In the genomic region with DNA sequence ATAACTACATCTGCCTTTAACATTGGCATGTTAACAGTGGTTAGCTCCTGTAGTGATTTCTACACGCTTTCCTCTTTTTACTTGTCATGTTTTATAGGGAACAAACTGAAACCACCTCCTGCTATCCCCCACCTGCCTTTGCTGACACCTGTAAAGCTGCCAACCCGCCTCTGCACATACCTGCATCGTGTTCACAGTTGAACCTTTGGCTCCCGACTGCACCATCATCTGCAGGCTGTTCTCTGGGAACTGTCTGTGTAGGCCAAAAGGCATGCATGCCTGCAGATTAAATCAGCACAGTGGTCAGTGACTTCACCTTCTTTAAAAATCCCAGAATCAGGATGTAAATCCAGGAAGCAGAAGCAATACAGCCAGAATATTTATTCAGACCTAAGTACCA, we compare ENCODE assay signal across 20 cellular contexts. TPM values are rescaled to one million over a fixed set of nuclear protein-coding genes. Genes with fewer than 3 reads are reported as not detected.
A peak's percentile ranks its signal among the peaks of the same experiment; 100 is the strongest.
DNase-seq lines count a peak whose midpoint lies in the region; ATAC-seq and TF ChIP-seq lines count a peak whose summit lies in the region.
"Had no signal": no experiment of that assay in that cellular context is flagged by ENCODE, and none has a peak within 500 bp of the region (broad histone marks: within the 10 kb centered on the region; RNA-seq: fewer than 3 reads in every experiment).

No MANE protein-coding gene starts in this region.

- H3K27ac ChIP-seq in trophoblast cell (ENCODE audit: low read depth, low read length) (no peak overlapping the region), GM23338 (ENCODE audit: low read depth) (no peak overlapping the region)

- no peak overlapping the region for H3K14ac ChIP-seq in trophoblast cell (ENCODE audit: low read length)

- H3K27ac Mint-ChIP-seq in HFFc6 (peak overlapping the region; percentile 79), GM23338 (no peak overlapping the region)
- H3K27ac Mint-ChIP-seq: activated CD8-positive, alpha-beta memory T cell treated with anti-CD3 and anti-CD28 coated beads, Interleukin-2, amount 10 ng/mL, durations not matched to agents 7 days and 5 days; activated T-helper 1 cell treated with anti-CD3 and anti-CD28 coated beads, Interleukin-12 subunit alpha, Interleukin-12 subunit beta, Interleukin-2, Interleukin-4 antibody, amounts not matched to agents 30 ng/mL and 10 ng/mL and 1 ng/mL, durations not matched to agents 14 hours and 24 hours and 36 hours; B cell had no signal

- H3K9me2 ChIP-seq in GM23338 (ENCODE audit: insufficient read depth), result no peaks in the 10 kb centered on the region

- no peak overlapping the region for H2AK5ac ChIP-seq in trophoblast cell (ENCODE audit: low read length)

- H3K9me3 Mint-ChIP-seq in HFFc6 (no peaks in the 10 kb centered on the region), GM23338 (no peaks in the 10 kb centered on the region)
- H3K9me3 Mint-ChIP-seq: activated T-helper 1 cell treated with anti-CD3 and anti-CD28 coated beads, Interleukin-12 subunit alpha, Interleukin-12 subunit beta, Interleukin-2, Interleukin-4 antibody, amounts not matched to agents 30 ng/mL and 10 ng/mL and 1 ng/mL, durations not matched to agents 14 hours and 24 hours and 36 hours; naive B cell had no signal

- no peaks in the 10 kb centered on the region for H3F3A ChIP-seq in GM23338 (replicated peaks; ENCODE audit: low read depth)

- peak; percentile 48 for DNase-seq in activated effector memory CD4-positive, alpha-beta T cell treated with anti-CD3 and anti-CD28 coated beads, Interleukin-2, amount 50 U/mL, for 16 hours
- no peak for DNase-seq in activated effector memory CD4-positive, alpha-beta T cell treated with Interleukin-2 at 50 U/mL for 16 hours
- DNase-seq in HFFc6 (peak; percentile 65), dermis blood vessel endothelial cell (peak; percentile 13), trophoblast cell (peak; percentile 84 to 88), NCI-H1105 (lab: John Stamatoyannopoulos, UW) (no peak), GM23338 (ENCODE audit: low spot score) (no peak)
- DNase-seq: activated CD4-positive, alpha-beta T cell treated with anti-CD3 and anti-CD28 coated beads for 4 hours; cortex of kidney; DMS53; Karpas-422; mesenchymal stem cell; naive B cell; NCI-H2029; NCI-H226; T-helper 2 cell had no signal

- no peak overlapping the region for H4K91ac ChIP-seq in trophoblast cell (ENCODE audit: low read depth, low read length)

- H4K12ac ChIP-seq in trophoblast cell (ENCODE audit: low read depth, low read length), result no peak overlapping the region

- H3K27me3 Mint-ChIP-seq in HFFc6 (ENCODE audit: insufficient read depth), result peaks cover 2% of the 10 kb centered on the region; the same call in 1 of the 2 replicates
- peaks cover 3% of the 10 kb centered on the region for H3K27me3 Mint-ChIP-seq in GM23338 (ENCODE audit: insufficient read depth, low read depth, poor library complexity)
- H3K27me3 Mint-ChIP-seq: activated CD8-positive, alpha-beta memory T cell treated with anti-CD3 and anti-CD28 coated beads, Interleukin-2, amount 10 ng/mL, durations not matched to agents 7 days and 5 days; B cell; naive B cell had no signal

- no peak overlapping the region for H2BK120ac ChIP-seq in trophoblast cell (ENCODE audit: insufficient read depth, low read length, poor library complexity)

- peaks cover 50% of the 10 kb centered on the region for H3K36me3 Mint-ChIP-seq in HFFc6 (ENCODE audit: low read depth)
- peaks cover 58% of the 10 kb centered on the region for H3K36me3 Mint-ChIP-seq in GM23338 (ENCODE audit: low read depth)

- H4K20me1 ChIP-seq in GM23338 (replicated peaks; ENCODE audit: insufficient read depth), result peaks cover 3% of the 10 kb centered on the region; the same call in 1 of the 2 replicates

- H2AFZ ChIP-seq in trophoblast cell (ENCODE audit: insufficient read depth, low read length, poor library complexity) (no peak overlapping the region), GM23338 (no peak overlapping the region)

- H3K4me1 ChIP-seq in trophoblast cell (ENCODE audit: control insufficient read depth in 1 of 2, insufficient read depth in 2 of 2, low read length in 2 of 2) (peaks cover 0 to 6% of the 10 kb centered on the region in 2 experiments), GM23338 (ENCODE audit: insufficient read depth) (no peaks in the 10 kb centered on the region)

- no peaks in the 10 kb centered on the region for H3K9me3 ChIP-seq in trophoblast cell (ENCODE audit: insufficient read depth, low read depth, low read length)

- H2BK5ac ChIP-seq in trophoblast cell (ENCODE audit: low read depth, low read length, poor library complexity), result no peak overlapping the region

- H3K79me2 ChIP-seq in trophoblast cell (ENCODE audit: control insufficient read depth, insufficient read depth, low read length, poor library complexity) (no peaks in the 10 kb centered on the region), GM23338 (replicated peaks; ENCODE audit: insufficient read depth) (no peaks in the 10 kb centered on the region)

- no peak overlapping the region for H3K4me3 ChIP-seq in trophoblast cell (ENCODE audit: low read depth, low read length)
- no peak overlapping the region for H3K4me3 ChIP-seq in GM23338

- H3K4me2 ChIP-seq in trophoblast cell (ENCODE audit: low read length), result no peak overlapping the region
- no peak overlapping the region for H3K4me2 ChIP-seq in GM23338

- peaks cover 64 to 75% of the 10 kb centered on the region in 2 experiments for H3K36me3 ChIP-seq in trophoblast cell (ENCODE audit: control insufficient read depth in 1 of 2, insufficient read depth in 2 of 2, low read length in 2 of 2)
- peaks cover 25% of the 10 kb centered on the region for H3K36me3 ChIP-seq in GM23338 (ENCODE audit: insufficient read depth)

- no CpG with 5 or more reads among the region's 4 CpGs for WGBS in trophoblast cell (ENCODE audit: extremely low coverage, insufficient coverage, insufficient read length)

- no peak overlapping the region for H2BK12ac ChIP-seq in trophoblast cell (ENCODE audit: low read length)

- H3K4me3 Mint-ChIP-seq in HFFc6, result no peak overlapping the region
- H3K4me3 Mint-ChIP-seq in GM23338, result no peak overlapping the region
- H3K4me3 Mint-ChIP-seq: activated CD8-positive, alpha-beta memory T cell treated with anti-CD3 and anti-CD28 coated beads, Interleukin-2, amount 10 ng/mL, durations not matched to agents 7 days and 5 days; activated T-helper 1 cell treated with anti-CD3 and anti-CD28 coated beads, Interleukin-12 subunit alpha, Interleukin-12 subunit beta, Interleukin-2, Interleukin-4 antibody, amounts not matched to agents 30 ng/mL and 10 ng/mL and 1 ng/mL, durations not matched to agents 14 hours and 24 hours and 36 hours; B cell had no signal

- H3K27me3 ChIP-seq in trophoblast cell (ENCODE audit: insufficient read depth, low read length) (no peaks in the 10 kb centered on the region), GM23338 (ENCODE audit: insufficient read depth) (no peaks in the 10 kb centered on the region)

- no peak for ATAC-seq in HG03442 (IDR thresholded peaks at IDR 0.05; ENCODE audit: unreplicated experiment)
- ATAC-seq in GM23338, result no peak
- ATAC-seq: activated CD8-positive, alpha-beta memory T cell treated with anti-CD3 and anti-CD28 coated beads, Interleukin-2, amount 10 ng/mL, durations not matched to agents 7 days and 5 days had no signal

- H3K18ac ChIP-seq in trophoblast cell (ENCODE audit: low read length), result no peak overlapping the region

- H4K8ac ChIP-seq in trophoblast cell (ENCODE audit: low read depth, low read length), result no peak overlapping the region

- H3K4me1 Mint-ChIP-seq in HFFc6 (ENCODE audit: low read depth) (peaks cover 10% of the 10 kb centered on the region), GM23338 (no peaks in the 10 kb centered on the region)
- H3K4me1 Mint-ChIP-seq: B cell had no signal

- no peak overlapping the region for H3K23ac ChIP-seq in trophoblast cell (ENCODE audit: low read length)

- peaks cover 4% of the 10 kb centered on the region for H3K79me1 ChIP-seq in trophoblast cell (ENCODE audit: low read length)

- TF ChIP-seq CTCF in HFFc6 (IDR thresholded peaks at IDR 0.05) (no peak), GM23338 (conservative IDR thresholded peaks at IDR 0.05; ENCODE audit: low read depth in 2 of 2) (no peak)

- no peak overlapping the region for H3K4ac ChIP-seq in trophoblast cell (ENCODE audit: low read depth, low read length)

- H3K9ac ChIP-seq in trophoblast cell (ENCODE audit: low read length), result no peak overlapping the region

TF ChIP-seq in GM23338, 12 proteins besides CTCF, POLR2A, EP300 and RAD21 (continues in another document):
- no peak for TF ChIP-seq STAT1 (IDR thresholded peaks at IDR 0.05; ENCODE audit: unreplicated experiment)
- TF ChIP-seq ZNF331 (CRISPR knock-in tag; IDR thresholded peaks at IDR 0.05; ENCODE audit: low read depth), result no peak
- no peak for TF ChIP-seq JUNB (IDR thresholded peaks at IDR 0.05; ENCODE audit: unreplicated experiment)

RNA-seq across cellular contexts. Expression of a gene that starts 58.7 kb away (rescaled TPM):
- 10 to 100 TPM; 32.2 to 37.6 (median 34.8) TPM for total RNA-seq in HFFc6 (2021; fragmentation: NEBNext Ultra II Directional; extraction: Animal tissue kit (Norgen Biotek cat#: 25700))
- 13.6 and 26.2 TPM in 2 replicates for total RNA-seq in dermis blood vessel endothelial cell
- 10.0 and 10.8 TPM in 2 replicates for polyA plus RNA-seq in trophoblast cell (2013)
- 33.4 and 43.2 TPM in 2 replicates for total RNA-seq in GM23338 (2014; rRNA removed; shearing (Covaris generic))
- 13.8 and 16.9 TPM in 2 replicates for polyA plus RNA-seq in GM23338 (2016; fragmentation: Nextera tagmentation; extraction: Ambion mirVana)

RNA-seq across cellular contexts. Expression of a gene that starts 59.0 kb away (rescaled TPM):
- 10 to 100 TPM; 59.5 to 75.4 (median 69.3) TPM for total RNA-seq in HFFc6 (2021; fragmentation: NEBNext Ultra II Directional; extraction: Animal tissue kit (Norgen Biotek cat#: 25700))
- 82.2 and 93.4 TPM in 2 replicates for total RNA-seq in dermis blood vessel endothelial cell
- polyA plus RNA-seq in trophoblast cell (2013), result 50.1 and 50.9 TPM in 2 replicates
- 147 and 223 TPM in 2 replicates for total RNA-seq in GM23338 (2014; rRNA removed; shearing (Covaris generic))
- 87.6 and 140 TPM in 2 replicates for polyA plus RNA-seq in GM23338 (2016; fragmentation: Nextera tagmentation; extraction: Ambion mirVana)

Comparison
In these comparisons a context has a peak if more than half of its experiments do, and no peak if none do; other contexts are left out.
1. DNase-seq: peak in activated effector memory CD4-positive, alpha-beta T cell treated with anti-CD3 and anti-CD28 coated beads, Interleukin-2, amount 50 U/mL, for 16 hours (single experiment), HFFc6 (single experiment), dermis blood vessel endothelial cell (single experiment) and trophoblast cell (2 of 2); none in activated effector memory CD4-positive, alpha-beta T cell treated with Interleukin-2 at 50 U/mL for 16 hours (single experiment), NCI-H1105 (single experiment) and GM23338 (single experiment).